Comparison of ENCODE assay signal across 8 cellular contexts in genomic region chr12:7588703-7589329, GRCh38.
A peak's percentile ranks its signal among the peaks of the same experiment; 100 is the strongest.
DNase-seq lines count a peak whose midpoint lies in the region; ATAC-seq and TF ChIP-seq lines count a peak whose summit lies in the region.

No MANE protein-coding gene starts in this region.

- TF ChIP-seq CTCF in A673 (conservative IDR thresholded peaks at IDR 0.05; ENCODE audit: low read depth, low read length) (peak; percentile 74), GM12865 (IDR thresholded peaks at IDR 0.05; ENCODE audit: insufficient read depth, low read depth, low read length, missing control alignments) (peak; percentile 50)

- POLR2A ChIA-PET in A673 (lab: Charles Lee; ENCODE audit: low non-redundant PET) = no interaction called here

- intact Hi-C loops in A673 (cut with micrococcal nuclease; ENCODE audit: unreplicated experiment) = loop anchor here (2.0 kb wide), 1 partner anchor 50 kb away; no protein-coding TSS in a partner anchor

- no peaks in the 10 kb centered on the region for H3K4me1 ChIP-seq in A673 (ENCODE audit: insufficient read depth, low read length, poor library complexity, severe bottlenecking)

- CTCF ChIA-PET in A673 (lab: Charles Lee) = no interaction called here

- no peaks in the 10 kb centered on the region for H3K36me3 ChIP-seq in A673 (ENCODE audit: insufficient read depth, low read length, poor library complexity, severe bottlenecking)

- ATAC-seq in GM21381 (IDR thresholded peaks at IDR 0.05; ENCODE audit: unreplicated experiment) (no peak), HG03045 (IDR thresholded peaks at IDR 0.05; ENCODE audit: unreplicated experiment) (no peak)

- H3K27me3 ChIP-seq in A673 (replicated peaks; ENCODE audit: insufficient read depth, low read depth, low read length, poor library complexity) = peaks cover 4% of the 10 kb centered on the region

- no peak overlapping the region for H3K27ac ChIP-seq in A673 (ENCODE audit: low read depth, low read length, poor library complexity, severe bottlenecking)

- no peak overlapping the region for H3K4me3 ChIP-seq in A673 (ENCODE audit: low read depth, low read length, poor library complexity, severe bottlenecking)
- no peak overlapping the region for H3K4me3 ChIP-seq in GM12865 (ENCODE audit: low read depth, low read length)

- DNase-seq in A673 (ENCODE audit: low spot score) = peak; percentile 91
- DNase-seq in GM12865 (ENCODE audit: low read depth) = peak; percentile 64
- peak; percentile 67 for DNase-seq in NCI-H460 (ENCODE audit: extremely low read depth, low read depth)
- DNase-seq in activated T-cell treated with anti-CD3 and anti-CD28 coated beads for 24 hours (ENCODE audit: low read depth) = peak; percentile 19
- DNase-seq in foreskin melanocyte = peak; percentile 21
- peak; percentile 11 for DNase-seq in pulmonary artery endothelial cell (ENCODE audit: low read depth, low spot score)

- BruUV-seq in A673 (replicated peaks; lab: Mats Ljungman, UMichigan) = no TSS peak

- H3K9me3 ChIP-seq in A673 (ENCODE audit: low read depth, low read length, poor library complexity, severe bottlenecking) = no peaks in the 10 kb centered on the region

Comparison
In these comparisons a context has a peak if more than half of its experiments do, and no peak if none do; other contexts are left out.
1. DNase-seq: peak in every context shown above with its lines; median percentile 91 in A673; 67 in NCI-H460; 64 in GM12865; 21 in foreskin melanocyte; 19 in activated T-cell treated with anti-CD3 and anti-CD28 coated beads for 24 hours; 11 in pulmonary artery endothelial cell.